Comparison of ENCODE assay signal across 14 cellular contexts in the genomic region with DNA sequence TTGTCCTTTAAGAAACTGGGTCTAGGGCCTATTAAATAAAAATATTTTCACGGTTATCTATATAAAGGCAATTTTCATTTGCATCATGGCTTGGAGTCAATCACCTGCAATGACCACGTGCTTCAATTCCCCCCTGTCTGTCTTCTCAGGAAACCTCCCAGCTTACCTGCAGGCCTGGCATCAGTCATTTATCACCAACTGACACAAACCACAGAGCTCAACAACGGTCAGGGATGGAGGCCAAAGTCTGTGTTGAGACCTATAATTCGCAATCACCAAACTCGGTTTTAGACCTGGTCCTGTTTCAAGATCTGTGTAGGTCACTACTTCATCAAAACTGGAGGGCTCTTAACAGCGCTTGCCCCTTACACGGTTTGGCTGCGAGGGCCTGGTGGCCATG.
DNase-seq lines count a peak whose midpoint lies in the region; ATAC-seq lines count a peak whose summit lies in the region.
"Had no signal": no experiment of that assay in that cellular context is flagged by ENCODE, and none has a peak within 500 bp of the region (broad histone marks: within the 10 kb centered on the region; RNA-seq: fewer than 3 reads in every experiment).

No MANE protein-coding gene starts in this region.

- ATAC-seq in stimulated activated naive CD8-positive, alpha-beta T cell treated with anti-CD3 and anti-CD28 coated beads, Interleukin-15, amount 100 ng/mL, for 72 hours, result no peak
- ATAC-seq in HG02623 (IDR thresholded peaks at IDR 0.05; ENCODE audit: unreplicated experiment), result no peak
- ATAC-seq: gastroesophageal sphincter had no signal

- H3K27ac Mint-ChIP-seq in activated naive CD4-positive, alpha-beta T cell treated with anti-CD3 and anti-CD28 coated beads, Interleukin-2, amount 10 ng/mL, durations not matched to agents 7 days and 5 days, result no peak overlapping the region
- H3K27ac Mint-ChIP-seq in stimulated activated naive CD8-positive, alpha-beta T cell treated with anti-CD3 and anti-CD28 coated beads, Interleukin-15, amount 100 ng/mL, for 72 hours, result no peak overlapping the region

- H3K4me1 Mint-ChIP-seq in activated naive CD4-positive, alpha-beta T cell treated with anti-CD3 and anti-CD28 coated beads, Interleukin-2, amount 10 ng/mL, durations not matched to agents 7 days and 5 days, result peaks cover 30% of the 10 kb centered on the region
- peaks cover 18% of the 10 kb centered on the region for H3K4me1 Mint-ChIP-seq in stimulated activated naive CD8-positive, alpha-beta T cell treated with anti-CD3 and anti-CD28 coated beads, Interleukin-15, amount 100 ng/mL, for 72 hours

- no peak for DNase-seq in activated naive CD4-positive, alpha-beta T cell treated with anti-CD3 and anti-CD28 coated beads, Interleukin-2, amount 10 ng/mL, durations not matched to agents 7 days and 5 days
- no peak for DNase-seq in activated naive CD4-positive, alpha-beta T cell treated with anti-CD3 and anti-CD28 coated beads, Interleukin-2, amount 50 U/mL, for 16 hours
- peak; percentile 0 for DNase-seq in NCI-H69 (lab: John Stamatoyannopoulos, UW)
- DNase-seq in cerebellar cortex (ENCODE audit: low spot score), result peak; percentile 22
- DNase-seq in stimulated activated naive CD8-positive, alpha-beta T cell treated with anti-CD3 and anti-CD28 coated beads, Interleukin-15, amount 100 ng/mL, for 72 hours, result no peak
- DNase-seq in NCI-H2171 treated with DMSO at 0.1 percent for 48 hours (lab: John Stamatoyannopoulos, UW), result no peak
- DNase-seq in NCI-H82 (lab: John Stamatoyannopoulos, UW), result no peak
- DNase-seq: activated CD4-positive, CD25-positive, alpha-beta regulatory T cell treated with anti-CD3 and anti-CD28 coated beads, Interleukin-2, amount 50 U/mL, for 72 hours; NCI-H1092; small intestine; stimulated activated naive CD4-positive, alpha-beta T cell treated with Interleukin-2 at 50 U/mL for 16 hours had no signal

- CTCF ChIA-PET in activated naive CD4-positive, alpha-beta T cell treated with anti-CD3 and anti-CD28 coated beads, Interleukin-2, amount 10 ng/mL, durations not matched to agents 7 days and 5 days (lab: Charles Lee), result no interaction called here

- H3K4me3 Mint-ChIP-seq in activated naive CD4-positive, alpha-beta T cell treated with anti-CD3 and anti-CD28 coated beads, Interleukin-2, amount 10 ng/mL, durations not matched to agents 7 days and 5 days, result peak overlapping the region; percentile 90
- peak overlapping the region; percentile 90 to 96 for H3K4me3 Mint-ChIP-seq in stimulated activated naive CD8-positive, alpha-beta T cell treated with anti-CD3 and anti-CD28 coated beads, Interleukin-15, amount 100 ng/mL, for 72 hours

- H3K36me3 Mint-ChIP-seq in activated naive CD4-positive, alpha-beta T cell treated with anti-CD3 and anti-CD28 coated beads, Interleukin-2, amount 10 ng/mL, durations not matched to agents 7 days and 5 days, result no peaks in the 10 kb centered on the region
- H3K36me3 Mint-ChIP-seq: CD14-positive monocyte had no signal

- no peaks in the 10 kb centered on the region for H3K9me3 Mint-ChIP-seq in activated naive CD4-positive, alpha-beta T cell treated with anti-CD3 and anti-CD28 coated beads, Interleukin-2, amount 10 ng/mL, durations not matched to agents 7 days and 5 days
- no peaks in the 10 kb centered on the region for H3K9me3 Mint-ChIP-seq in stimulated activated naive CD8-positive, alpha-beta T cell treated with anti-CD3 and anti-CD28 coated beads, Interleukin-15, amount 100 ng/mL, for 72 hours

- peaks cover 10% of the 10 kb centered on the region for H3K27me3 Mint-ChIP-seq in activated naive CD4-positive, alpha-beta T cell treated with anti-CD3 and anti-CD28 coated beads, Interleukin-2, amount 10 ng/mL, durations not matched to agents 7 days and 5 days
- H3K27me3 Mint-ChIP-seq in stimulated activated naive CD8-positive, alpha-beta T cell treated with anti-CD3 and anti-CD28 coated beads, Interleukin-15, amount 100 ng/mL, for 72 hours, result no peaks in the 10 kb centered on the region

Comparison
In these comparisons a context has a peak if more than half of its experiments do, and no peak if none do; other contexts are left out.
1. DNase-seq: peak in NCI-H69 (single experiment) and cerebellar cortex (single experiment); none in activated naive CD4-positive, alpha-beta T cell treated with anti-CD3 and anti-CD28 coated beads, Interleukin-2, amount 10 ng/mL, durations not matched to agents 7 days and 5 days (single experiment), activated naive CD4-positive, alpha-beta T cell treated with anti-CD3 and anti-CD28 coated beads, Interleukin-2, amount 50 U/mL, for 16 hours (single experiment), stimulated activated naive CD8-positive, alpha-beta T cell treated with anti-CD3 and anti-CD28 coated beads, Interleukin-15, amount 100 ng/mL, for 72 hours (0 of 2), NCI-H2171 treated with DMSO at 0.1 percent for 48 hours (single experiment) and NCI-H82 (single experiment).